Comparison of ENCODE assay signal across 22 cellular contexts in the genomic region with DNA sequence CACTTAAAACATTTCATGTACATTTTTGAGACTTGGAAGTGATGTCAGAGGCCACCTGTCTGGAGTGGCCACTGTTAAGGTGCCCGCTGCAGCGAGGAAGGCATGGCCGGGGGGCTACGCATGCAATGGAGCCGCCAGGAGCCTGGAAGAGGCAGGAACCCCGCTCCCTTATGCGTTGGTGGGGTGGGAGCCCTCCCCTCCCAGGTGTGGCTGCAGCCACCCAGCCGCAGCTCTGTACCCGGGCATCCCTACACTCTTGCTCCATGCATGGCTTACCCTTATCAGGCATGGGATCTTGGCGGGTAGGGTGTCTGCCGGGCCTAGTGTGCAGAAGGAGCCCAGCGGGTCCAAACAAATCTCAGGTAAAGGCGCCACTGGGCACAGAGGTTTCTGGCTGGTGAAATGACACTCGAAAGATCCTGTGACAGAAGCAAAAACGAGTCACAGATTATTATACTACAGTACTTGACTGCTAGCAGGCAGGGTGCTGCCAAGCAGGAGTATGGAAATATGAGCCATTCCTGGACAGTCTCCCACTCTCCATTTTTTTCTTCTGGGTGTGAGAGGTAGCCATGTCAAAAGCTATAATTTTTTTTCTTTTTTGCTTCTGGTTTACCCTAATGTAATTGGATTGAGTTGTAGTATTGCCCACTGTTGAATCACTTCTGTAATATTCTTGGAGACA.
"Had no signal": no experiment of that assay in that cellular context is flagged by ENCODE, and none has a peak within 500 bp of the region (broad histone marks: within the 10 kb centered on the region; RNA-seq: fewer than 3 reads in every experiment).

No MANE protein-coding gene starts in this region.

- H3K27ac ChIP-seq: body of pancreas, esophagus squamous epithelium, neural progenitor cell, pancreas, transverse colon had no signal

- H3K36me3 ChIP-seq: esophagus squamous epithelium, neural progenitor cell, pancreas, transverse colon had no signal

- DNase-seq: activated CD4-positive, alpha-beta memory T cell treated with anti-CD3 and anti-CD28 coated beads, Interleukin-2, amount 10 ng/mL, durations not matched to agents 7 days and 5 days; activated CD4-positive, alpha-beta T cell treated with anti-CD3 and anti-CD28 coated beads for 4 hours; activated gamma-delta T cell; activated T-cell treated with anti-CD3 and anti-CD28 coated beads, Interleukin-2, amount 50 U/mL, for 48 hours; amniotic stem cell; central memory CD4-positive, alpha-beta T cell; effector CD8-positive, alpha-beta T cell; esophagus squamous epithelium; foreskin fibroblast; glutamatergic neuron; immature natural killer cell; naive B cell; stimulated activated CD4-positive, alpha-beta T cell treated with anti-CD3 and anti-CD28 coated beads, Interleukin-15, amount 100 ng/mL, for 24 hours; stimulated activated CD4-positive, alpha-beta T cell treated with anti-CD3 and anti-CD28 coated beads, Interleukin-4, amount 100 ng/mL, for 24 hours; stimulated activated naive CD4-positive, alpha-beta T cell; substantia nigra; T-helper 17 cell; transverse colon had no signal

- H3K4me1 ChIP-seq: body of pancreas, esophagus squamous epithelium, pancreas, transverse colon had no signal

- H3K4me3 ChIP-seq: body of pancreas, esophagus squamous epithelium, neural progenitor cell, pancreas, transverse colon had no signal

- H3K27me3 ChIP-seq: body of pancreas, esophagus squamous epithelium, neural progenitor cell, transverse colon had no signal

- ATAC-seq: activated naive CD4-positive, alpha-beta T cell treated with anti-CD3 and anti-CD28 coated beads, Interleukin-2, amount 50 U/mL, for 72 hours; body of pancreas; pancreas; T-helper 17 cell had no signal

- H3K9me3 ChIP-seq: body of pancreas, esophagus squamous epithelium, pancreas, transverse colon had no signal
